1 cellular context compared by ENCODE assay signal in genomic region chr10:72842164-72842563, GRCh38.
TF ChIP-seq lines count a peak whose summit lies in the region.

No MANE protein-coding gene starts in this region.

TF ChIP-seq in K562, 482 proteins besides CTCF, POLR2A, EP300 and RAD21:
- TF ChIP-seq ZNF239 (CRISPR knock-in tag; IDR thresholded peaks at IDR 0.05) (no peak), HDAC1 (IDR thresholded peaks at IDR 0.05) (no peak), ZNF445 (CRISPR knock-in tag; IDR thresholded peaks at IDR 0.05; ENCODE audit: low read depth) (no peak), MBD1 (CRISPR knock-in tag; IDR thresholded peaks at IDR 0.05) (peak; percentile 30; the same call in 1 of the 2 replicates)
